ENCODE assay signal across 26 cellular contexts in the genomic region with DNA sequence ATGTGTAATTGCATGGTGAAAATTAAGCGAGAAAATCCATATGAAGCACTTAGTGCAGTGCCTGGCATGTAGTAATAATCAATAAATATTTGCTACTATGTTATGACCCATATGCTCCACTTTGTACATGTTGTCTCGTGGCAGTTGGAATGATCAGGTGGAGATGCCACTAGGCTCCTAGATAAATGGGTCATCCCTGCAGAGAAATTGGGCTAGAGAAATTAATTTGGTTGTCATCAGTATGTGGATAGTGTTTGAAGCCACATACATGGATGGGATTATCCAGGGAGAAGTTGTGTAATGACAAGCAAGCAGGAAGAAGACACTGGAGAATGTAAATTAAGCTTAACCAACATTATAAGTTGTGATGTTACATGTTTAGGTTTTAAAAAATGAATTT. TPM values are rescaled to one million over a fixed set of nuclear protein-coding genes. Genes with fewer than 3 reads are reported as not detected.
DNase-seq lines count a peak whose midpoint lies in the region; ATAC-seq lines count a peak whose summit lies in the region.
"Had no signal": no experiment of that assay in that cellular context is flagged by ENCODE, and none has a peak within 500 bp of the region (broad histone marks: within the 10 kb centered on the region; RNA-seq: fewer than 3 reads in every experiment).

No MANE protein-coding gene starts in this region.

- ATAC-seq in GM18870 (IDR thresholded peaks at IDR 0.05; ENCODE audit: unreplicated experiment) (no peak), GM19324 (IDR thresholded peaks at IDR 0.05; ENCODE audit: low FRiP score, unreplicated experiment) (no peak), GM18867 (IDR thresholded peaks at IDR 0.05; ENCODE audit: unreplicated experiment) (no peak)
- ATAC-seq: A549; CD8-positive, alpha-beta T cell had no signal

- DNase-seq in G401 (ENCODE audit: low spot score) (peak; percentile 81), cerebellar cortex (ENCODE audit: low spot score) (peak; percentile 80), cerebellum (ENCODE audit: low spot score) (peak; percentile 47)
- DNase-seq: 8988T; ACHN; AML-193; BE2C; Caco-2; Calu3; CD4-positive, alpha-beta memory T cell; CD4-positive, alpha-beta T cell; CD4-positive, CD25-positive, alpha-beta regulatory T cell; CD8-positive, alpha-beta memory T cell; CD8-positive, alpha-beta T cell; COR-L47; DMS 273 treated with DMSO at 0.1 percent for 48 hours; DMS153; DMS53; DMS79; DMS79 treated with DMSO at 0.1 percent for 48 hours; DND-41; EL had no signal

- in situ Hi-C loops in G401 (cut with HindIII; ENCODE audit: low sequenced_read_pairs), result no loop called here

RNA-seq across cellular contexts. Expression of gene ACYP2, which starts 33.0 kb away (rescaled TPM):
- total RNA-seq in G401 (2014; rRNA removed; shearing (Covaris generic)), result 6.2 and 15.5 TPM in 2 replicates
- 21.6 TPM for total RNA-seq in cerebellum
